In the genomic region with DNA sequence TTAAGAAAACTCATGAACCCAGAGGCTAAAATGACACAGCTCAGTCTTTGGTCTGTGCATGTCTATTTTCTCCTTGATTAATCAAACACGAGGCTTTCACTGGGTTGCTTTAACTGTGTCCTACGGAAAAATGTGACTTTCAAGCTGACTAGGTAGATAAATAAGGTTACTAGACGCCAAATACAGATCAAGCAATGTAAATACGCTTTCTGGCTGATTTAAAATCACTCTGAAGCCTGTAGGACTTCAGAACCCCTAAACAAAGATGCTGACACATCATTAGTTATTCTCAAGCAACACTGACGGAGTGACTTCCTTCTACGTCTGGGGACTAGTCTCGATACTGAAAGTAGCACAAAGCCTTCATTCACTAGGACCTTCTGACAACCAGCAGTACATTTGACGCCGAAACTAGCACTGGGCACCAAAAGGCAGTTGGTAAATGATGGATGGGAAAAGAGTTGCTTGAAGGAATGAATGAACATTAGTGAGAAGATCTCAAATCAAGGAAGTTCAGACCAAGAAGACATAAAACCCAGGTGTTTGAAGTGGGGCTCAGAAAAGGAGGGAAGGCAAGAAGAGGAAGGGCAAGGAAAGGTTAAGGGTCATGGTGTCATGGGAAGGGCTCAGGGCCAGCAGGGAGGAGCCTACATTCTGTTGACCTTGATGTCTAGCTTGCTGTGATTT, we compare ENCODE assay signal across 7 cellular contexts.
DNase-seq lines count a peak whose midpoint lies in the region; ATAC-seq and TF ChIP-seq lines count a peak whose summit lies in the region.

No MANE protein-coding gene starts in this region.

- H3K9me3 ChIP-seq in Panc1 (ENCODE audit: control insufficient read depth, insufficient read depth, low read depth, low read length) (no peaks in the 10 kb centered on the region), thyroid gland (no peaks in the 10 kb centered on the region)

- no peaks in the 10 kb centered on the region for H3K27me3 ChIP-seq in Panc1 (ENCODE audit: control insufficient read depth, insufficient read depth, low read length)
- H3K27me3 ChIP-seq in thyroid gland: no peaks in the 10 kb centered on the region

- WGBS in thyroid gland, 2 donors: 38 to 42% methylated on average over 9 of the region's 9 CpGs

- intact Hi-C loops in Panc1 (cut with micrococcal nuclease; ENCODE audit: unreplicated experiment) (no loop called here), thyroid gland (cut with DNase I) (no loop called here)

- BruUV-seq in Panc1 (replicated peaks; lab: Mats Ljungman, UMichigan): no TSS peak

- TF ChIP-seq POLR2A in thyroid gland (IDR thresholded peaks at IDR 0.05): no peak

- TF ChIP-seq CTCF in Panc1 (IDR thresholded peaks at IDR 0.05): no peak
- no peak for TF ChIP-seq CTCF in thyroid gland (IDR thresholded peaks at IDR 0.05)

- H3K4me3 ChIP-seq in Panc1 (ENCODE audit: low read depth in 2 of 2, low read length in 2 of 2): no peak overlapping the region
- H3K4me3 ChIP-seq in thyroid gland (replicated peaks in 1 of 3): no peak overlapping the region

- ATAC-seq in GM18873 (IDR thresholded peaks at IDR 0.05; ENCODE audit: low FRiP score, unreplicated experiment): peak; percentile 88
- ATAC-seq in HG02642 (IDR thresholded peaks at IDR 0.05; ENCODE audit: poor library complexity, unreplicated experiment): peak; percentile 95
- 0 out of 2 replicates have a peak, but pooled peaks have one; percentile 22 for ATAC-seq in Panc1

- H3K36me3 ChIP-seq in Panc1 (ENCODE audit: control insufficient read depth, insufficient read depth, low read length): no peaks in the 10 kb centered on the region
- H3K36me3 ChIP-seq in thyroid gland: no peaks in the 10 kb centered on the region

- CTCF ChIA-PET in Panc1 (lab: Charles Lee): no interaction called here

- H3K4me1 ChIP-seq in Panc1 (ENCODE audit: control insufficient read depth, insufficient read depth, low read length) (peaks cover 10% of the 10 kb centered on the region), thyroid gland (peaks cover 0 to 12% of the 10 kb centered on the region in 2 donors)

- DNase-seq in Panc1 (ENCODE audit: low read depth, low spot score): no peak
- peak; percentile 27 for DNase-seq in glomerular endothelial cell (ENCODE audit: extremely low read depth, low read depth, low spot score)
- DNase-seq in thyroid gland: no peak
- DNase-seq in activated gamma-delta T cell (lab: John Stamatoyannopoulos, UW): no peak
- no peak for DNase-seq in NK-92 treated with Interleukin-12 subunit alpha and Interleukin-12 subunit beta, amount 100 ng/mL, for 24 hours (lab: John Stamatoyannopoulos, UW)

- POLR2A ChIA-PET in Panc1 (lab: Charles Lee): interaction anchor here (0.6 kb wide), 1 partner anchor 27 kb away, joined by 3 read pairs; no protein-coding TSS in a partner anchor

- peak overlapping the region; percentile 78 for H3K27ac ChIP-seq in Panc1 (ENCODE audit: low read length)
- H3K27ac ChIP-seq in thyroid gland: peak overlapping the region in 2 of 3 donors; percentile 10 to 51

- in situ Hi-C loops in Panc1 (cut with HindIII; ENCODE audit: low pct_unique_long_range_greater_than_20kb, low sequenced_read_pairs): no loop called here

Comparison
In these comparisons a context has a peak if more than half of its experiments do, and no peak if none do; other contexts are left out.
1. ATAC-seq: peak in every context shown above with its lines; median percentile 95 in HG02642; 88 in GM18873; 22 in Panc1.